Comparison of ENCODE assay signal across 8 cellular contexts in the genomic region with DNA sequence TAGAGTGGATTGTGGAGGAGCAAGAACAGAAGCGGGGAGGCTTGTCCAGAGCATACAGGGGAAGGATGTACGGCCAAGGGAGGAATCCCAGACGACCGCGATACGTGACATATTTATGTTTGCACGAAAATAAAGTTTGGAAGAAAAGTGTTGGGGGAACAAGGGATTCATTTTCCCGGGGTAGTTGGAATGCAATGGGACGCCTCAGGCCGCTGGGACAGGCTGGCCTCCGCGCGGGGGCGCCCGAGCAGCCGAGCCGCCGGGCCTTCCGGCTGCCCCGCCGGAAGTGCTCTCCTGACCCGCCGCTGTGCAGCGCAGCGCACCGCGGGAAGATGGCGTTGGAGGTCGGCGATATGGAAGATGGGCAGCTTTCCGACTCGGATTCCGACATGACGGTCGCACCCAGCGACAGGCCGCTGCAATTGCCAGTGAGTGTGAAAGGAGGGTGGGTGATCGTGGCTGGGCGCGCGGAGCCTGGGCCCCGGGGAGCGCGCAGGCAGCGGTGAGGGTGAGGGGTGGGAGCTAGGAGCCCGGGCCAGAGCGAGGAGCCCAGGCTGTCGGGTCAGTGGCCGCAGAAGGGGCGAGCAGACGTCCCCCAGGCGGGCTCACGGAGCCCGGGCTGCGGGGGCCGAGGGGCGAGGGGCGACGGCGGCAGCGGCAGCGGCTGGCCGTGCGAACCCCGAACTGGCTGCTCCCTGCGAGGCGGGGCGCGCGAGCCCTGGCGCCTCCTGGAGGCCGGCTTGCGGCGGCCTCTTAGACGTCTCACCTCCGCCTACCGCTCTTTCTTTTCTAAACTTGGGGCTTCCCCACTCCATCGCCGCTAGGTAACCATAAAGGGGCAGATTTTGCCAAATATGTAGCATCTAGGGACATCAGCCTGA. TPM values are rescaled to one million over a fixed set of nuclear protein-coding genes. Genes with fewer than 3 reads are reported as not detected.
A peak's percentile ranks its signal among the peaks of the same experiment; 100 is the strongest.
DNase-seq lines count a peak whose midpoint lies in the region; ATAC-seq and TF ChIP-seq lines count a peak whose summit lies in the region.

A gene with protein sequence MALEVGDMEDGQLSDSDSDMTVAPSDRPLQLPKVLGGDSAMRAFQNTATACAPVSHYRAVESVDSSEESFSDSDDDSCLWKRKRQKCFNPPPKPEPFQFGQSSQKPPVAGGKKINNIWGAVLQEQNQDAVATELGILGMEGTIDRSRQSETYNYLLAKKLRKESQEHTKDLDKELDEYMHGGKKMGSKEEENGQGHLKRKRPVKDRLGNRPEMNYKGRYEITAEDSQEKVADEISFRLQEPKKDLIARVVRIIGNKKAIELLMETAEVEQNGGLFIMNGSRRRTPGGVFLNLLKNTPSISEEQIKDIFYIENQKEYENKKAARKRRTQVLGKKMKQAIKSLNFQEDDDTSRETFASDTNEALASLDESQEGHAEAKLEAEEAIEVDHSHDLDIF (plus strand): TSS at position 317 of the 881 bp plus-strand sequence. CDS start 16 bp downstream, at position 333.

- no peaks in the 10 kb centered on the region for H3K27me3 Mint-ChIP-seq in activated naive CD8-positive, alpha-beta T cell treated with anti-CD3 and anti-CD28 coated beads for 36 hours
- H3K27me3 Mint-ChIP-seq in type B pancreatic cell = no peaks in the 10 kb centered on the region

- peak; percentile 88 for TF ChIP-seq CTCF in LNCaP clone FGC (IDR thresholded peaks at IDR 0.05; ENCODE audit: control insufficient read depth, extremely low read depth, insufficient read depth)
- TF ChIP-seq CTCF in type B pancreatic cell (conservative IDR thresholded peaks at IDR 0.05) = peak; percentile 64

- H3K9me3 Mint-ChIP-seq in activated naive CD8-positive, alpha-beta T cell treated with anti-CD3 and anti-CD28 coated beads for 36 hours = peaks cover 8% of the 10 kb centered on the region
- peaks cover 5% of the 10 kb centered on the region for H3K9me3 Mint-ChIP-seq in type B pancreatic cell

- H3K27ac Mint-ChIP-seq in activated naive CD8-positive, alpha-beta T cell treated with anti-CD3 and anti-CD28 coated beads for 36 hours = peak within 1 kb of the TSS; percentile 97
- H3K27ac Mint-ChIP-seq in type B pancreatic cell = peak within 1 kb of the TSS; percentile 94

- intact Hi-C loops in Right ventricle myocardium superior (cut with DNase I) = no loop called here

- DNase-seq in GM04504 (ENCODE audit: low read depth) (peak; percentile 60), H4 (ENCODE audit: low spot score) (peak; percentile 78), LNCaP clone FGC (ENCODE audit: low read depth) (peak; percentile 54), SKM-1 treated with dmso at 0.1 percent for 144 hours (lab: John Stamatoyannopoulos, UW; ENCODE audit: unreplicated experiment) (peak; percentile 73), Right ventricle myocardium superior (peak; percentile 88), pons (ENCODE audit: low spot score) (peak; percentile 73), type B pancreatic cell (ENCODE audit: extremely low spot score, unreplicated experiment) (peak; percentile 88)
- peak; percentile 85 for DNase-seq in activated naive CD8-positive, alpha-beta T cell treated with anti-CD3 and anti-CD28 coated beads for 36 hours

- peak; percentile 99 for ATAC-seq in Right ventricle myocardium superior (ENCODE audit: poor library complexity)

- peak within 1 kb of the TSS; percentile 99 for H3K4me3 Mint-ChIP-seq in activated naive CD8-positive, alpha-beta T cell treated with anti-CD3 and anti-CD28 coated beads for 36 hours
- peak within 1 kb of the TSS; percentile 90 for H3K4me3 Mint-ChIP-seq in type B pancreatic cell

- H3K4me3 ChIP-seq in LNCaP clone FGC (ENCODE audit: low read depth, low read length) = peak within 1 kb of the TSS; percentile 78

- H3K36me3 Mint-ChIP-seq in activated naive CD8-positive, alpha-beta T cell treated with anti-CD3 and anti-CD28 coated beads for 36 hours = peaks cover 20% of the 10 kb centered on the region
- peaks cover 8% of the 10 kb centered on the region for H3K36me3 Mint-ChIP-seq in type B pancreatic cell

- H3K4me1 Mint-ChIP-seq in activated naive CD8-positive, alpha-beta T cell treated with anti-CD3 and anti-CD28 coated beads for 36 hours = peaks cover 25% of the 10 kb centered on the region
- peaks cover 14% of the 10 kb centered on the region for H3K4me1 Mint-ChIP-seq in type B pancreatic cell (ENCODE audit: unreplicated experiment)

RNA-seq across cellular contexts. Expression of the gene that starts here (rescaled TPM):
- 75.1 and 90.0 TPM in 2 replicates for total RNA-seq in H4 (2014; rRNA removed; shearing (Covaris generic))
- 10 to 100 TPM; 62.3 to 69.6 TPM for total RNA-seq in activated naive CD8-positive, alpha-beta T cell treated with anti-CD3 and anti-CD28 coated beads for 36 hours
- 27.7 TPM for total RNA-seq in Right ventricle myocardium superior
- total RNA-seq in type B pancreatic cell (ENCODE audit: low replicate concordance) = 36.3 and 43.2 TPM in 2 replicates

Comparison
In these comparisons a context has a peak if more than half of its experiments do, and no peak if none do; other contexts are left out.
1. Peak in every context shown above with its lines: DNase-seq, ATAC-seq and H3K4me3 ChIP-seq.